Comparison of ENCODE assay signal across 18 cellular contexts in genomic region chr2:72953976-72954375, GRCh38. TPM values are rescaled to one million over a fixed set of nuclear protein-coding genes. Genes with fewer than 3 reads are reported as not detected.
DNase-seq lines count a peak whose midpoint lies in the region; ATAC-seq and TF ChIP-seq lines count a peak whose summit lies in the region.
"Had no signal": no experiment of that assay in that cellular context is flagged by ENCODE, and none has a peak within 500 bp of the region (broad histone marks: within the 10 kb centered on the region; RNA-seq: fewer than 3 reads in every experiment).

No MANE protein-coding gene starts in this region.

- no peaks in the 10 kb centered on the region for H3K4me1 ChIP-seq in osteoblast (ENCODE audit: insufficient read depth, low read length)
- H3K4me1 ChIP-seq: A549, lower lobe of right lung, SJSA1, upper lobe of left lung had no signal

- no peaks in the 10 kb centered on the region for H3K9me3 ChIP-seq in KOPT-K1 (ENCODE audit: insufficient read depth, low read length, poor library complexity, severe bottlenecking)
- H3K9me3 ChIP-seq in osteoblast (ENCODE audit: low read depth, low read length), result no peaks in the 10 kb centered on the region
- H3K9me3 ChIP-seq: A549, lower lobe of right lung, neutrophil, SJSA1, spleen, upper lobe of left lung had no signal

- H3K27ac ChIP-seq in KOPT-K1 (ENCODE audit: low read depth, low read length, poor library complexity, severe bottlenecking), result peak overlapping the region; percentile 59
- no peak overlapping the region for H3K27ac ChIP-seq in osteoblast (ENCODE audit: low read depth, low read length)
- H3K27ac ChIP-seq: A549, lower lobe of right lung, neutrophil, SJSA1, upper lobe of left lung had no signal

- H3K79me2 ChIP-seq in osteoblast (ENCODE audit: insufficient read depth, low read length), result no peaks in the 10 kb centered on the region

- H4K20me1 ChIP-seq in osteoblast (ENCODE audit: insufficient read depth, low read length), result peaks cover 7% of the 10 kb centered on the region

- no peak overlapping the region for H2AFZ ChIP-seq in osteoblast (ENCODE audit: low read length)

- no peaks in the 10 kb centered on the region for H3K27me3 ChIP-seq in osteoblast (ENCODE audit: insufficient read depth, low read length)
- H3K27me3 ChIP-seq: neutrophil, SJSA1, spleen, upper lobe of left lung had no signal

- no peak overlapping the region for H3K4me2 ChIP-seq in osteoblast (ENCODE audit: insufficient read depth, low read length)
- H3K4me2 ChIP-seq: A549 had no signal

- ATAC-seq in activated CD4-positive, CD25-positive, alpha-beta regulatory T cell treated with anti-CD3 and anti-CD28 coated beads, Interleukin-2, amount 50 U/mL, for 24 hours, result peak; percentile 61 to 68
- ATAC-seq in GM19023 (IDR thresholded peaks at IDR 0.05; ENCODE audit: unreplicated experiment) (no peak), HG02588 (IDR thresholded peaks at IDR 0.05; ENCODE audit: unreplicated experiment) (no peak)
- ATAC-seq: A549 had no signal

- TF ChIP-seq CTCF in osteoblast (IDR thresholded peaks at IDR 0.05; ENCODE audit: extremely low read depth, low read depth, low read length), result no peak

- no peak overlapping the region for H3K4me3 ChIP-seq in osteoblast (ENCODE audit: insufficient read depth, low read length)
- H3K4me3 ChIP-seq: A549, lower lobe of right lung, SJSA1 had no signal

- DNase-seq in activated CD4-positive, CD25-positive, alpha-beta regulatory T cell treated with anti-CD3 and anti-CD28 coated beads, Interleukin-2, amount 50 U/mL, for 72 hours, result no peak
- peak; percentile 13 for DNase-seq in activated effector memory CD4-positive, alpha-beta T cell treated with Interleukin-2 at 50 U/mL for 16 hours
- peak; percentile 57 for DNase-seq in osteoblast (ENCODE audit: insufficient read length, low spot score, missing footprints)
- DNase-seq in anterior cingulate cortex (lab: John Stamatoyannopoulos, UW), result no peak
- DNase-seq: activated B cell treated with CpG ODN at 0.5 μM for 24 hours, dermis blood vessel endothelial cell, lower lobe of right lung, NCI-H2081, spleen, upper lobe of left lung had no signal

- H3K36me3 ChIP-seq in KOPT-K1 (ENCODE audit: insufficient read depth, low read length) (no peaks in the 10 kb centered on the region), osteoblast (ENCODE audit: insufficient read depth, low read length) (no peaks in the 10 kb centered on the region)
- H3K36me3 ChIP-seq: lower lobe of right lung, SJSA1, upper lobe of left lung had no signal

RNA-seq across cellular contexts. Expression of gene EMX1, which starts 36.7 kb away (rescaled TPM):
- not detected in 2 replicates for total RNA-seq in osteoblast
- total RNA-seq: dermis blood vessel endothelial cell, LHCN-M2, lower lobe of right lung, SJSA1, spleen, upper lobe of left lung had no signal

Comparison
In these comparisons a context has a peak if more than half of its experiments do, and no peak if none do; other contexts are left out.
1. ATAC-seq: peak in activated CD4-positive, CD25-positive, alpha-beta regulatory T cell treated with anti-CD3 and anti-CD28 coated beads, Interleukin-2, amount 50 U/mL, for 24 hours (2 of 2); none in GM19023 (single experiment) and HG02588 (single experiment).
2. DNase-seq: peak in activated effector memory CD4-positive, alpha-beta T cell treated with Interleukin-2 at 50 U/mL for 16 hours (single experiment) and osteoblast (single experiment); none in activated CD4-positive, CD25-positive, alpha-beta regulatory T cell treated with anti-CD3 and anti-CD28 coated beads, Interleukin-2, amount 50 U/mL, for 72 hours (single experiment) and anterior cingulate cortex (0 of 58).